In genomic region chr18:67652296-67652695, GRCh38 we compare ENCODE assay signal across 23 cellular contexts.
DNase-seq lines count a peak whose midpoint lies in the region; ATAC-seq and TF ChIP-seq lines count a peak whose summit lies in the region.
"Had no signal": no experiment of that assay in that cellular context is flagged by ENCODE, and none has a peak within 500 bp of the region (broad histone marks: within the 10 kb centered on the region; RNA-seq: fewer than 3 reads in every experiment).

No MANE protein-coding gene starts in this region.

- no peak overlapping the region for H3K27ac ChIP-seq in neuronal stem cell (replicated peaks; ENCODE audit: low read length)
- H3K27ac ChIP-seq in Peyer's patch: no peak overlapping the region
- H3K27ac ChIP-seq: C4-2B, GM23248, SJSA1 had no signal

- DNase-seq in NCI-H1105 treated with DMSO at 0.1 percent for 48 hours (lab: John Stamatoyannopoulos, UW): peak; percentile 16
- no peak for DNase-seq in NCI-H1105 (lab: John Stamatoyannopoulos, UW)
- peak; percentile 58 for DNase-seq in NCI-H82 (lab: John Stamatoyannopoulos, UW)
- no peak for DNase-seq in neuronal stem cell (ENCODE audit: low spot score)
- no peak for DNase-seq in Peyer's patch
- no peak for DNase-seq in NCI-H1436 treated with DMSO at 0.1 percent for 48 hours (lab: John Stamatoyannopoulos, UW)
- DNase-seq: 8988T, DMS79 treated with DMSO at 0.1 percent for 48 hours, KBM-7, MM.1S, NCI-H1092, NCI-H1930, NCI-H524 treated with DMSO at 0.1 percent for 48 hours, OCI-M1, SW 1271, T-helper 17 cell had no signal

- H3K4me1 ChIP-seq in neuronal stem cell (ENCODE audit: control insufficient read depth in 2 of 2, insufficient read depth in 1 of 2, low read depth in 1 of 2, low read length in 2 of 2): peaks cover 0 to 8% of the 10 kb centered on the region in 2 donors
- no peaks in the 10 kb centered on the region for H3K4me1 ChIP-seq in Peyer's patch
- H3K4me1 ChIP-seq: HAP-1, SJSA1 had no signal

- no CpG with 5 or more reads among the region's 1 CpG for WGBS in neuronal stem cell (ENCODE audit: extremely low coverage in 2 of 2, insufficient read length in 2 of 2, insufficient replicate concordance in 1 of 2), 2 donors

- no peak overlapping the region for H2AK5ac ChIP-seq in neuronal stem cell (ENCODE audit: low read depth, low read length)

- H3K14ac ChIP-seq in neuronal stem cell (ENCODE audit: low read length): no peak overlapping the region

- no peak overlapping the region for H3K4me2 ChIP-seq in neuronal stem cell (ENCODE audit: insufficient read depth, low read length, poor library complexity, severe bottlenecking)

- peak overlapping the region in 3 of 5 experiments; percentile 5 to 27 (median 10) for H3K27ac Mint-ChIP-seq in brain
- H3K27ac Mint-ChIP-seq: T-helper 17 cell had no signal

- H3K36me3 ChIP-seq in neuronal stem cell (replicated peaks in 1 of 2; ENCODE audit: control insufficient read depth in 2 of 2, insufficient read depth in 2 of 2, low read length in 2 of 2) (no peaks in the 10 kb centered on the region), Peyer's patch (no peaks in the 10 kb centered on the region)
- H3K36me3 ChIP-seq: HAP-1, SJSA1 had no signal

- no peak overlapping the region for H3K4me3 Mint-ChIP-seq in brain
- H3K4me3 Mint-ChIP-seq: T-helper 17 cell had no signal

- H2BK5ac ChIP-seq in neuronal stem cell (ENCODE audit: low read length): no peak overlapping the region

- peak overlapping the region; percentile 51 for H2AFZ ChIP-seq in neuronal stem cell (ENCODE audit: low read length)

- no peaks in the 10 kb centered on the region for H3K9me3 Mint-ChIP-seq in brain

- H2BK12ac ChIP-seq in neuronal stem cell (ENCODE audit: low read length): no peak overlapping the region

- H4K8ac ChIP-seq in neuronal stem cell (ENCODE audit: low read depth, low read length): no peak overlapping the region

- no peaks in the 10 kb centered on the region for H3K36me3 Mint-ChIP-seq in brain

- no peak for TF ChIP-seq POLR2A in Peyer's patch (IDR thresholded peaks at IDR 0.05)

- H3K27me3 ChIP-seq in neuronal stem cell (ENCODE audit: control insufficient read depth in 3 of 3, insufficient read depth in 3 of 3, low read depth in 1 of 3, low read length in 3 of 3): no peaks in the 10 kb centered on the region
- no peaks in the 10 kb centered on the region for H3K27me3 ChIP-seq in Peyer's patch
- H3K27me3 ChIP-seq: SJSA1 had no signal

- ATAC-seq in HG02970 (IDR thresholded peaks at IDR 0.05; ENCODE audit: low FRiP score, unreplicated experiment): no peak
- ATAC-seq: GM12878, T-helper 17 cell had no signal

- no peak overlapping the region for H3K9ac ChIP-seq in neuronal stem cell (ENCODE audit: low read depth, low read length, poor library complexity)
- H3K9ac ChIP-seq: GM23248 had no signal

- H3K18ac ChIP-seq in neuronal stem cell (ENCODE audit: low read length): no peak overlapping the region

- TF ChIP-seq CTCF in brain (conservative IDR thresholded peaks at IDR 0.05) (no peak), Peyer's patch (IDR thresholded peaks at IDR 0.05) (no peak)

- H3K23ac ChIP-seq in neuronal stem cell (ENCODE audit: low read depth, low read length, poor library complexity): no peak overlapping the region

- no peak overlapping the region for H3K4ac ChIP-seq in neuronal stem cell (ENCODE audit: low read length)

- H3K4me3 ChIP-seq in neuronal stem cell (ENCODE audit: low read length in 2 of 2): no peak overlapping the region
- H3K4me3 ChIP-seq in Peyer's patch: no peak overlapping the region
- H3K4me3 ChIP-seq: GM12878, GM23248, HAP-1, SJSA1 had no signal

- H2BK15ac ChIP-seq in neuronal stem cell (ENCODE audit: low read length): no peak overlapping the region

- H3K4me1 Mint-ChIP-seq in brain: peaks cover 13% of the 10 kb centered on the region
- H3K4me1 Mint-ChIP-seq: T-helper 17 cell had no signal

- H3K79me1 ChIP-seq in neuronal stem cell (ENCODE audit: low read depth, low read length): no peaks in the 10 kb centered on the region

- H2BK120ac ChIP-seq in neuronal stem cell (ENCODE audit: low read depth, low read length): no peak overlapping the region

- H3K27me3 Mint-ChIP-seq in brain: no peaks in the 10 kb centered on the region

- no peaks in the 10 kb centered on the region for H3K9me3 ChIP-seq in neuronal stem cell (replicated peaks in 1 of 2; ENCODE audit: control insufficient read depth in 2 of 2, insufficient read depth in 1 of 2, low read depth in 1 of 2, low read length in 2 of 2)
- H3K9me3 ChIP-seq in Peyer's patch: no peaks in the 10 kb centered on the region
- H3K9me3 ChIP-seq: HAP-1, SJSA1 had no signal

- no peak overlapping the region for H4K91ac ChIP-seq in neuronal stem cell (ENCODE audit: low read depth, low read length, poor library complexity)

Comparison
In these comparisons a context has a peak if more than half of its experiments do, and no peak if none do; other contexts are left out.
1. DNase-seq: peak in NCI-H1105 treated with DMSO at 0.1 percent for 48 hours (single experiment) and NCI-H82 (single experiment); none in NCI-H1105 (single experiment), neuronal stem cell (single experiment), Peyer's patch (0 of 3) and NCI-H1436 treated with DMSO at 0.1 percent for 48 hours (single experiment).